8 cellular contexts compared by ENCODE assay signal in genomic region chr12:52278931-52279682, GRCh38. TPM values are rescaled to one million over a fixed set of nuclear protein-coding genes. Genes with fewer than 3 reads are reported as not detected.
DNase-seq lines count a peak whose midpoint lies in the region; ATAC-seq and TF ChIP-seq lines count a peak whose summit lies in the region.

No MANE protein-coding gene starts in this region.

- peak; percentile 77 for ATAC-seq in GM18868 (IDR thresholded peaks at IDR 0.05; ENCODE audit: unreplicated experiment)

- TF ChIP-seq CTCF in ovary (IDR thresholded peaks at IDR 0.05), result peak; percentile 77 to 83 (median 83)
- TF ChIP-seq CTCF in tibial nerve (IDR thresholded peaks at IDR 0.05), result peak; percentile 89 to 99 (median 95)

- no peaks in the 10 kb centered on the region for H3K9me3 ChIP-seq in SJSA1 (replicated peaks)
- no peaks in the 10 kb centered on the region for H3K9me3 ChIP-seq in ovary
- H3K9me3 ChIP-seq in tibial nerve, result no peaks in the 10 kb centered on the region

- H3K27ac ChIP-seq in SJSA1 (peak overlapping the region; percentile 100), ovary (no peak overlapping the region), tibial nerve (peak overlapping the region in 2 of 4 donors; percentile 83 to 87)

- WGBS in ovary, 3 donors, result 19 to 23% (median 21%) methylated on average over 27 to 28 of the region's 28 CpGs
- WGBS in tibial nerve, 2 donors, result 21 to 26% methylated on average over 24 to 28 of the region's 28 CpGs

- TF ChIP-seq POLR2A in ovary (IDR thresholded peaks at IDR 0.05) (no peak), tibial nerve (IDR thresholded peaks at IDR 0.05) (no peak)

- H3K4me3 ChIP-seq in SJSA1 (no peak overlapping the region), ovary (no peak overlapping the region), tibial nerve (peak overlapping the region in 1 of 4 donors; percentile 13)

- H3K27me3 ChIP-seq in SJSA1 (replicated peaks) (no peaks in the 10 kb centered on the region), ovary (no peaks in the 10 kb centered on the region), tibial nerve (peaks cover 0 to 10% of the 10 kb centered on the region in 2 donors)

- H3K4me1 ChIP-seq in SJSA1 (replicated peaks) (peaks cover 47% of the 10 kb centered on the region), ovary (ENCODE audit: insufficient read depth) (no peaks in the 10 kb centered on the region), tibial nerve (peaks cover 0 to 33% (median 18%) of the 10 kb centered on the region in 4 donors)

- H3K36me3 ChIP-seq in SJSA1 (no peaks in the 10 kb centered on the region), ovary (no peaks in the 10 kb centered on the region), tibial nerve (no peaks in the 10 kb centered on the region)

- DNase-seq in AG08396 (ENCODE audit: low spot score) (peak; percentile 89), SJSA1 (ENCODE audit: low read depth in 1 of 2, low spot score in 2 of 2) (peak; percentile 78 to 86), head of caudate nucleus (peak; percentile 33 to 91 (median 81)), ovary (peak; percentile 51 to 84 (median 66)), tibial nerve (ENCODE audit: low spot score in 2 of 2) (peak; percentile 42 to 64)
- DNase-seq in activated naive CD4-positive, alpha-beta T cell treated with Interleukin-2 at 50 U/mL for 16 hours, result peak; percentile 77

- intact Hi-C loops in head of caudate nucleus (cut with DNase I), result loop anchor here (5.0 kb wide), 1 partner anchor 112 kb away; no protein-coding TSS in a partner anchor
- intact Hi-C loops in ovary (cut with DNase I), result loop anchor here in 2 of 4 donors (5.0 kb wide), 2 partner anchors 112 to 122 kb away; no protein-coding TSS in a partner anchor

- no peak for TF ChIP-seq EP300 in Ishikawa (IDR thresholded peaks at IDR 0.05; ENCODE audit: borderline replicate concordance)
- no peak for TF ChIP-seq EP300 in ovary (IDR thresholded peaks at IDR 0.05)
- no peak for TF ChIP-seq EP300 in tibial nerve (IDR thresholded peaks at IDR 0.05)

- peak; percentile 92 for TF ChIP-seq RAD21 in Ishikawa (IDR thresholded peaks at IDR 0.05; ENCODE audit: low read depth)

TF ChIP-seq in Ishikawa, 13 proteins besides CTCF, POLR2A, EP300 and RAD21:
- 0 out of 2 replicates have a peak, but pooled peaks have one; percentile 41 for TF ChIP-seq YY1 (IDR thresholded peaks at IDR 0.05; ENCODE audit: low read depth)
- peak; percentile 34 for TF ChIP-seq TAF1 (IDR thresholded peaks at IDR 0.05; ENCODE audit: low read depth)
- TF ChIP-seq, protein P1, sequence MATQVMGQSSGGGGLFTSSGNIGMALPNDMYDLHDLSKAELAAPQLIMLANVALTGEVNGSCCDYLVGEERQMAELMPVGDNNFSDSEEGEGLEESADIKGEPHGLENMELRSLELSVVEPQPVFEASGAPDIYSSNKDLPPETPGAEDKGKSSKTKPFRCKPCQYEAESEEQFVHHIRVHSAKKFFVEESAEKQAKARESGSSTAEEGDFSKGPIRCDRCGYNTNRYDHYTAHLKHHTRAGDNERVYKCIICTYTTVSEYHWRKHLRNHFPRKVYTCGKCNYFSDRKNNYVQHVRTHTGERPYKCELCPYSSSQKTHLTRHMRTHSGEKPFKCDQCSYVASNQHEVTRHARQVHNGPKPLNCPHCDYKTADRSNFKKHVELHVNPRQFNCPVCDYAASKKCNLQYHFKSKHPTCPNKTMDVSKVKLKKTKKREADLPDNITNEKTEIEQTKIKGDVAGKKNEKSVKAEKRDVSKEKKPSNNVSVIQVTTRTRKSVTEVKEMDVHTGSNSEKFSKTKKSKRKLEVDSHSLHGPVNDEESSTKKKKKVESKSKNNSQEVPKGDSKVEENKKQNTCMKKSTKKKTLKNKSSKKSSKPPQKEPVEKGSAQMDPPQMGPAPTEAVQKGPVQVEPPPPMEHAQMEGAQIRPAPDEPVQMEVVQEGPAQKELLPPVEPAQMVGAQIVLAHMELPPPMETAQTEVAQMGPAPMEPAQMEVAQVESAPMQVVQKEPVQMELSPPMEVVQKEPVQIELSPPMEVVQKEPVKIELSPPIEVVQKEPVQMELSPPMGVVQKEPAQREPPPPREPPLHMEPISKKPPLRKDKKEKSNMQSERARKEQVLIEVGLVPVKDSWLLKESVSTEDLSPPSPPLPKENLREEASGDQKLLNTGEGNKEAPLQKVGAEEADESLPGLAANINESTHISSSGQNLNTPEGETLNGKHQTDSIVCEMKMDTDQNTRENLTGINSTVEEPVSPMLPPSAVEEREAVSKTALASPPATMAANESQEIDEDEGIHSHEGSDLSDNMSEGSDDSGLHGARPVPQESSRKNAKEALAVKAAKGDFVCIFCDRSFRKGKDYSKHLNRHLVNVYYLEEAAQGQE (IDR thresholded peaks at IDR 0.05; ENCODE audit: low read depth), result no peak
- TF ChIP-seq, protein P2, sequence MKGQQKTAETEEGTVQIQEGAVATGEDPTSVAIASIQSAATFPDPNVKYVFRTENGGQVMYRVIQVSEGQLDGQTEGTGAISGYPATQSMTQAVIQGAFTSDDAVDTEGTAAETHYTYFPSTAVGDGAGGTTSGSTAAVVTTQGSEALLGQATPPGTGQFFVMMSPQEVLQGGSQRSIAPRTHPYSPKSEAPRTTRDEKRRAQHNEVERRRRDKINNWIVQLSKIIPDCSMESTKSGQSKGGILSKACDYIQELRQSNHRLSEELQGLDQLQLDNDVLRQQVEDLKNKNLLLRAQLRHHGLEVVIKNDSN (IDR thresholded peaks at IDR 0.05), result no peak
- TF ChIP-seq TEAD4 (IDR thresholded peaks at IDR 0.05), result peak; percentile 51; the same call in 1 of the 2 replicates
- TF ChIP-seq NFIC (IDR thresholded peaks at IDR 0.05), result no peak
- no peak for TF ChIP-seq EGR1 (IDR thresholded peaks at IDR 0.05)
- no peak for TF ChIP-seq CEBPB (IDR thresholded peaks at IDR 0.05)
- TF ChIP-seq FOXM1 (IDR thresholded peaks at IDR 0.05; ENCODE audit: borderline replicate concordance, low read depth), result no peak
- peak; percentile 10; the same call in 1 of the 2 replicates for TF ChIP-seq MAX (IDR thresholded peaks at IDR 0.05)
- TF ChIP-seq TCF12 (IDR thresholded peaks at IDR 0.05; ENCODE audit: low read depth), result no peak
- TF ChIP-seq CREB1 (IDR thresholded peaks at IDR 0.05; ENCODE audit: low read depth), result no peak
- peak; percentile 36; the same call in 1 of the 2 replicates for TF ChIP-seq ZBTB7A (IDR thresholded peaks at IDR 0.05; ENCODE audit: low read depth)

RNA-seq across cellular contexts. Expression of gene KRT86, which starts 4.7 kb away (rescaled TPM):
- 0.37 TPM in 1 of 2 replicates, not detected in the other for total RNA-seq in SJSA1 (2014; rRNA removed; shearing (Covaris generic))
- under 1 TPM in 1 of 7 donors, not detected in 6; 0.69 TPM for total RNA-seq in ovary
- polyA plus RNA-seq in ovary, result not detected
- not detected for total RNA-seq in tibial nerve

RNA-seq across cellular contexts. Expression of gene KRT81, which starts 12.2 kb away (rescaled TPM):
- total RNA-seq in SJSA1 (2014; rRNA removed; shearing (Covaris generic)), result 0.13 TPM in 1 of 2 replicates, not detected in the other
- total RNA-seq in ovary (1 to 10 TPM in 1 of 7 donors, not detected in 6; 1.2 TPM), tibial nerve (not detected)
- not detected for polyA plus RNA-seq in ovary

RNA-seq across cellular contexts. Expression of gene KRT83, which starts 42.1 kb away (rescaled TPM):
- total RNA-seq in SJSA1 (2014; rRNA removed; shearing (Covaris generic)), result not detected in 2 replicates
- total RNA-seq in ovary (not detected), tibial nerve (not detected)
- polyA plus RNA-seq in ovary, result not detected

RNA-seq across cellular contexts. Expression of gene KRT7, which starts 46.1 kb away (rescaled TPM):
- 2.1 and 16.1 TPM in 2 replicates for total RNA-seq in SJSA1 (2014; rRNA removed; shearing (Covaris generic))
- 100 to 1,000 TPM in 1 of 7 donors, 10 to 100 TPM in 4, 1 to 10 TPM in 1, not detected in 1; 3.7 to 379 (median 29.1) TPM for total RNA-seq in ovary
- polyA plus RNA-seq in ovary, result 1 to 10 TPM in 1 of 2 donors, under 1 TPM in 1; 0.37 to 2.1 TPM
- 10 to 100 TPM in 1 of 4 donors, 1 to 10 TPM in 3; 2.5 to 33.9 (median 6.3) TPM for total RNA-seq in tibial nerve
